Comparison of ENCODE assay signal across 1 cellular context in the genomic region with DNA sequence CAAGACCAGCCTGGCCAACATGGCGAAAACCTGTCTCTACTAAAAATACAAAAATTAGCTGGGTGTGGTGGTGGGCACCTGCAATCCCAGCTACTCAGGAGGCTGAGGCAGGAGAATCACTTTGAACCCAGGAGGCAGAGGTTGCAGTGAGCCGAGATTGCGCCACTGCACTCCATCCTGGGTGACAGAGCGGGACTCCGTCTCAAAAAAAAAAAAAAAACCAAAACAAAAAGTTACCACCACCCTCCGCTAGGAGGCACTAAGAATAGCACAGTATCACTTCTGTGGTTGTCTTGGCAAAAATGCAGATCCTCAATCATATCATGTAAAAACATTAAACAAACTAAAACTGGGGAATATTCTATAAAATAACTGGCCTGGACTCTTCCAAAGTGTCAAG.
A peak's percentile ranks its signal among the peaks of the same experiment; 100 is the strongest.
TF ChIP-seq lines count a peak whose summit lies in the region.

No MANE protein-coding gene starts in this region.

TF ChIP-seq in H1, 55 proteins besides CTCF, POLR2A, EP300 and RAD21:
- TF ChIP-seq CEBPB (IDR thresholded peaks at IDR 0.05; ENCODE audit: low read depth, low read length): peak; percentile 17; the same call in 1 of the 2 replicates
